ENCODE assay signal across 26 cellular contexts in the genomic region with DNA sequence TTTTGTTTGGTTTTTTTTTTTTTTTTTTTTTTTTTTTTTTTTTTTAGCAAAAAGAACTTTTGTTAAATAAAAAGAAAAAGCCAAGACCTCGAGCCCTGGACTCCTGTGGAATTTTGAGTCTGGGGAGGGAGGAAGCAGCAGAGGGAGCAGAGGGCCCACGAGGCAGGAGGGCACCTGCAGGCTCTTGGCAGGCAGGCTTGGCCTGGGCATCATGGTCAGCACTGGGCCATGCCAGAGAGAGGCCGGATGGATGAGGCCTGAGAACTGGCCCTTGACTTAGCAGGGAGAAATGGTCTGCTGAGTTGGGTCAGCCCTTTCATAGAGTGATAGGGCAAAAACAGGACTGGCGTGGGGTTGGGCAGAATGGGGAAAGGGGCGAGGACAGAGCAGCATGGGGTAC.
"Had no signal": no experiment of that assay in that cellular context is flagged by ENCODE, and none has a peak within 500 bp of the region (broad histone marks: within the 10 kb centered on the region; RNA-seq: fewer than 3 reads in every experiment).

No MANE protein-coding gene starts in this region.

- H3K4me3 ChIP-seq: breast epithelium, colonic mucosa, dorsolateral prefrontal cortex, gastrocnemius medialis, hepatocyte, suprapubic skin, tibial nerve had no signal

- DNase-seq: activated B cell treated with CpG ODN at 0.5 μM for 24 hours; activated CD4-positive, alpha-beta T cell treated with anti-CD3 and anti-CD28 coated beads, Interleukin-2, amount 50 U/mL, for 1 hour; activated CD8-positive, alpha-beta memory T cell treated with anti-CD3 and anti-CD28 coated beads, Interleukin-2, amount 10 ng/mL, durations not matched to agents 7 days and 5 days; activated CD8-positive, alpha-beta T cell treated with anti-CD3 and anti-CD28 coated beads for 36 hours; activated T-cell treated with anti-CD3 and anti-CD28 coated beads, Interleukin-2, amount 50 U/mL, for 48 hours; central memory CD4-positive, alpha-beta T cell; colonic mucosa; effector memory CD4-positive, alpha-beta T cell; gastrocnemius medialis; kidney; left colon; mammary epithelial cell; naive thymus-derived CD8-positive, alpha-beta T cell; right cardiac atrium; stimulated activated CD4-positive, alpha-beta T cell treated with anti-CD3 and anti-CD28 coated beads, Interleukin-15, amount 100 ng/mL, for 24 hours; stimulated activated CD4-positive, alpha-beta T cell treated with anti-CD3 and anti-CD28 coated beads, Interleukin-2, amount 100 ng/mL, for 24 hours; stimulated activated naive CD4-positive, alpha-beta T cell; T-helper 17 cell had no signal

- H3K36me3 ChIP-seq: breast epithelium, colonic mucosa, gastrocnemius medialis, suprapubic skin, tibial nerve had no signal

- H3K36me3 Mint-ChIP-seq: activated CD8-positive, alpha-beta memory T cell treated with anti-CD3 and anti-CD28 coated beads, Interleukin-2, amount 10 ng/mL, durations not matched to agents 7 days and 5 days; naive thymus-derived CD8-positive, alpha-beta T cell had no signal

- H3K27ac ChIP-seq: breast epithelium, colonic mucosa, gastrocnemius medialis, hepatocyte, suprapubic skin, tibial nerve had no signal

- H3K4me1 ChIP-seq: breast epithelium, colonic mucosa, gastrocnemius medialis, suprapubic skin, tibial nerve had no signal

- H3K27me3 ChIP-seq: breast epithelium, colonic mucosa, dorsolateral prefrontal cortex, gastrocnemius medialis, hepatocyte, suprapubic skin, tibial nerve had no signal

- H3K4me2 ChIP-seq: hepatocyte had no signal

- H3K27ac Mint-ChIP-seq: activated B cell treated with CpG ODN at 0.5 μM for 24 hours; activated CD8-positive, alpha-beta memory T cell treated with anti-CD3 and anti-CD28 coated beads, Interleukin-2, amount 10 ng/mL, durations not matched to agents 7 days and 5 days; activated CD8-positive, alpha-beta T cell treated with anti-CD3 and anti-CD28 coated beads for 36 hours; activated naive CD4-positive, alpha-beta T cell treated with anti-CD3 and anti-CD28 coated beads, Interleukin-2, amount 50 U/mL, for 72 hours; activated T-helper 2 cell treated with anti-CD3 and anti-CD28 coated beads, Interferon-gamma antibody, Interleukin-2, Interleukin-4, amounts not matched to agents 10 μg/mL and 5 μg/mL and 100 μg/mL, durations not matched to agents 14 hours and 24 hours and 36 hours; naive thymus-derived CD8-positive, alpha-beta T cell; T-helper 17 cell had no signal

- H3K9me3 Mint-ChIP-seq: activated B cell treated with CpG ODN at 0.5 μM for 24 hours; activated CD8-positive, alpha-beta T cell treated with anti-CD3 and anti-CD28 coated beads for 36 hours; activated naive CD4-positive, alpha-beta T cell treated with anti-CD3 and anti-CD28 coated beads, Interleukin-2, amount 50 U/mL, for 72 hours; activated T-helper 2 cell treated with anti-CD3 and anti-CD28 coated beads, Interferon-gamma antibody, Interleukin-2, Interleukin-4, amounts not matched to agents 10 μg/mL and 5 μg/mL and 100 μg/mL, durations not matched to agents 14 hours and 24 hours and 36 hours; naive thymus-derived CD8-positive, alpha-beta T cell had no signal

- H2AFZ ChIP-seq: hepatocyte had no signal

- H3K9me3 ChIP-seq: breast epithelium, colonic mucosa, gastrocnemius medialis, suprapubic skin, tibial nerve had no signal

- H3K4me1 Mint-ChIP-seq: activated B cell treated with CpG ODN at 0.5 μM for 24 hours; activated CD8-positive, alpha-beta memory T cell treated with anti-CD3 and anti-CD28 coated beads, Interleukin-2, amount 10 ng/mL, durations not matched to agents 7 days and 5 days; naive thymus-derived CD8-positive, alpha-beta T cell had no signal

- H3K4me3 Mint-ChIP-seq: activated B cell treated with CpG ODN at 0.5 μM for 24 hours; activated CD8-positive, alpha-beta memory T cell treated with anti-CD3 and anti-CD28 coated beads, Interleukin-2, amount 10 ng/mL, durations not matched to agents 7 days and 5 days; activated CD8-positive, alpha-beta T cell treated with anti-CD3 and anti-CD28 coated beads for 36 hours; naive thymus-derived CD8-positive, alpha-beta T cell; neural crest cell; T-helper 17 cell had no signal
